27 cellular contexts compared by ENCODE assay signal in the genomic region with DNA sequence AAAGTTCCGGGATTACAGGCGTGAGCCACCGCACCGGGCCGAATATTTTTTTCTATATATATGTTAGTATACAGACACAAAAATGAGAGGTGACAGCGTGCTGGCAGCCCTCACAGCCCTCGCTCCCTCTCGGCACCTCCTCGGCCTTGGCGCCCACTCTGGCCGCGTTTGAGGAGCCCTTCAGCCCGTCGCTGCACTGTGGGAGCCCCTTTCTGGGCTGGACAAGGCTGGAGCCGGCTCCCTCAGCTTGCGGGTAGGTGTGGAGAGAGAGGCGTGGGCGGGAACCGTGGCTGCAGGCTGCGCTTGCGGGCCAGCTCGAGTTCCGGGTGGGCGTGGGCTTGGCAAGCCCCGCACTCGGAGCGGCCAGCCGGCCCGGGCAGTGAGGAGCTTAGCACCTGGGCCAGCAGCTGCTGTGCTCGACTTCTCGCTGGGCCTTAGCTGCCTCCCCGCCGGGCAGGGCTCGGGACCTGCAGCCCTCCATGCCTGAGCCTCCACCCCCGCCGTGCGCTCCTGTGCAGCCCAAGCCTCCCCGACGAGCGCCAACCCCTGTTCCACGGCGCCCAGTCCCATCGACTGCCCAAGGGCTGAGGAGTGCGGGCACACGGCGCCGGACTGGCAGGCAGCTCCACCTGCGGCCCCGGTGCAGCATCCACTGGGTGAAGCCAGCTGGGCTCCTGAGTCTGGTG. TPM values are rescaled to one million over a fixed set of nuclear protein-coding genes. Genes with fewer than 3 reads are reported as not detected.
DNase-seq lines count a peak whose midpoint lies in the region; ATAC-seq, FAIRE-seq and TF ChIP-seq lines count a peak whose summit lies in the region.
"Had no signal": no experiment of that assay in that cellular context is flagged by ENCODE, and none has a peak within 500 bp of the region (broad histone marks: within the 10 kb centered on the region; RNA-seq: fewer than 3 reads in every experiment).

No MANE protein-coding gene starts in this region.

- no peaks in the 10 kb centered on the region for H3K36me3 Mint-ChIP-seq in stimulated activated memory B cell treated with anti-CD40 and anti-IgM and Interleukin-4, amounts not matched to agents 10 μg/mL and 1 μg/mL and 100 μg/mL, for 72 hours
- no peaks in the 10 kb centered on the region for H3K36me3 Mint-ChIP-seq in mesothelial cell of epicardium
- H3K36me3 Mint-ChIP-seq: CD4-positive, alpha-beta memory T cell had no signal

- H3K27ac Mint-ChIP-seq in stimulated activated memory B cell treated with anti-CD40 and anti-IgM and Interleukin-4, amounts not matched to agents 10 μg/mL and 1 μg/mL and 100 μg/mL, for 72 hours: peak overlapping the region; percentile 80
- H3K27ac Mint-ChIP-seq in mesothelial cell of epicardium: no peak overlapping the region
- H3K27ac Mint-ChIP-seq: HFFc6 had no signal

- no peak overlapping the region for H3K4me3 Mint-ChIP-seq in stimulated activated memory B cell treated with anti-CD40 and anti-IgM and Interleukin-4, amounts not matched to agents 10 μg/mL and 1 μg/mL and 100 μg/mL, for 72 hours
- H3K4me3 Mint-ChIP-seq in mesothelial cell of epicardium: no peak overlapping the region
- H3K4me3 Mint-ChIP-seq: CD4-positive, alpha-beta memory T cell; HFFc6 had no signal

- peaks cover 0 to 4% of the 10 kb centered on the region in 2 experiments; a peak in 1 of 5 replicates for H3K27me3 ChIP-seq in K562 (ENCODE audit: control insufficient read depth in 2 of 2, insufficient read depth in 2 of 2, low read length in 2 of 2)

- no peak for TF ChIP-seq EP300 in K562 (IDR thresholded peaks at IDR 0.05; ENCODE audit: low read length)

- in situ Hi-C loops in K562 (cut with MboI): no loop called here

- ATAC-seq in K562: no peak
- ATAC-seq in stimulated activated memory B cell treated with anti-CD40 and anti-IgM and Interleukin-4, amounts not matched to agents 10 μg/mL and 1 μg/mL and 100 μg/mL, for 72 hours: no peak
- ATAC-seq: A549 had no signal

- CTCF ChIA-PET in K562 (lab: Yijun Ruan, JAX; ENCODE audit: low intra/inter-chr PET ratio): no interaction called here

- TF ChIP-seq RAD21 in K562 (CRISPR knock-in tag; conservative IDR thresholded peaks at IDR 0.05 in 1 of 2, IDR thresholded peaks at IDR 0.05 in 1 of 2): no peak

- no peak overlapping the region for H3K27ac ChIP-seq in K562 (ENCODE audit: extremely low read depth, low read depth, low read length)
- H3K27ac ChIP-seq: A549 had no signal

- DNase-seq in NCI-H146 (lab: John Stamatoyannopoulos, UW) (peak; percentile 26), NCI-H146 treated with DMSO at 0.1 percent for 48 hours (lab: John Stamatoyannopoulos, UW; ENCODE audit: unreplicated experiment) (no peak), K562 (ENCODE audit: extremely low read depth in 1 of 4, low spot score in 3 of 4) (no peak), nucleus accumbens (lab: John Stamatoyannopoulos, UW) (no peak), mesothelial cell of epicardium (ENCODE audit: low spot score in 2 of 2, unreplicated experiment in 2 of 2) (no peak), Ammon's horn (ENCODE audit: low spot score) (no peak)
- DNase-seq: 8988T; ACHN; AML-193; C1 segment of cervical spinal cord; Calu3; CD4-positive, alpha-beta memory T cell; COR-L47; DMS53; DMS79 treated with DMSO at 0.1 percent for 48 hours; GF-D8; GOT3; HFFc6 had no signal

- POLR2A ChIA-PET in K562 (lab: Yijun Ruan, JAX): interaction anchor here (0.7 to 1.5 kb wide), 3 partner anchors 9 to 16 kb away, joined by 3 to 4 read pairs (median 3); no protein-coding TSS in a partner anchor

- TF ChIP-seq POLR2A in K562 (conservative IDR thresholded peaks at IDR 0.05): no peak

- H3K9me3 Mint-ChIP-seq in stimulated activated memory B cell treated with anti-CD40 and anti-IgM and Interleukin-4, amounts not matched to agents 10 μg/mL and 1 μg/mL and 100 μg/mL, for 72 hours: no peaks in the 10 kb centered on the region
- no peaks in the 10 kb centered on the region for H3K9me3 Mint-ChIP-seq in mesothelial cell of epicardium
- H3K9me3 Mint-ChIP-seq: CD4-positive, alpha-beta memory T cell; HFFc6 had no signal

- no peak overlapping the region for H3K4me2 ChIP-seq in K562 (ENCODE audit: insufficient read depth, low read length)
- H3K4me2 ChIP-seq: A549 had no signal

- no peaks in the 10 kb centered on the region for H4K20me1 ChIP-seq in K562 (replicated peaks; ENCODE audit: control insufficient read depth, insufficient read depth, low read length)

- no peaks in the 10 kb centered on the region for H3K36me3 ChIP-seq in K562 (ENCODE audit: control insufficient read depth, insufficient read depth, low read length)
- H3K36me3 ChIP-seq: HAP-1 had no signal

- no peak for FAIRE-seq in K562 (lab: Jason Lieb, UNC)
- FAIRE-seq: A549, GM12891, GM18507, H54 had no signal

- no peak overlapping the region for H3K9ac ChIP-seq in K562 (ENCODE audit: insufficient read depth in 1 of 2, low read depth in 2 of 2, low read length in 2 of 2)

- TF ChIP-seq CTCF in K562 (IDR thresholded peaks at IDR 0.05 in 2 of 3, conservative IDR thresholded peaks at IDR 0.05 in 1 of 3; ENCODE audit: insufficient read depth in 2 of 3, low read depth in 1 of 3, low read length in 3 of 3) (no peak), mesothelial cell of epicardium (IDR thresholded peaks at IDR 0.05; ENCODE audit: unreplicated experiment) (no peak)

- no peaks in the 10 kb centered on the region for H3K9me3 ChIP-seq in K562 (replicated peaks; ENCODE audit: control insufficient read depth, insufficient read depth, low read depth, low read length)
- H3K9me3 ChIP-seq: A549, HAP-1 had no signal

- WGBS in K562 (ENCODE audit: insufficient coverage, low coverage, missing lambda C conversion rate): 82% methylated on average over 38 of the region's 49 CpGs

- no peaks in the 10 kb centered on the region for H3K79me2 ChIP-seq in K562 (ENCODE audit: control insufficient read depth, insufficient read depth, low read length)

- no peaks in the 10 kb centered on the region for H3K27me3 Mint-ChIP-seq in stimulated activated memory B cell treated with anti-CD40 and anti-IgM and Interleukin-4, amounts not matched to agents 10 μg/mL and 1 μg/mL and 100 μg/mL, for 72 hours
- peaks cover 2% of the 10 kb centered on the region for H3K27me3 Mint-ChIP-seq in mesothelial cell of epicardium (ENCODE audit: low read depth)

- H2AFZ ChIP-seq in K562 (ENCODE audit: low read depth, low read length): no peak overlapping the region

- intact Hi-C loops in K562 (cut with micrococcal nuclease): no loop called here

- no peaks in the 10 kb centered on the region for H3K9me1 ChIP-seq in K562 (ENCODE audit: control insufficient read depth, insufficient read depth, low read length)

- H3K4me1 Mint-ChIP-seq in stimulated activated memory B cell treated with anti-CD40 and anti-IgM and Interleukin-4, amounts not matched to agents 10 μg/mL and 1 μg/mL and 100 μg/mL, for 72 hours: peaks cover 35% of the 10 kb centered on the region
- peaks cover 2% of the 10 kb centered on the region for H3K4me1 Mint-ChIP-seq in mesothelial cell of epicardium

- BruUV-seq in K562 (replicated peaks; lab: Mats Ljungman, UMichigan): no TSS peak

- no peak overlapping the region for H3K4me3 ChIP-seq in K562
- H3K4me3 ChIP-seq: A549, HAP-1 had no signal

- peaks cover 14 to 27% of the 10 kb centered on the region in 2 experiments for H3K4me1 ChIP-seq in K562 (replicated peaks in 1 of 2; ENCODE audit: control insufficient read depth in 2 of 2, insufficient read depth in 2 of 2, low read length in 2 of 2)
- H3K4me1 ChIP-seq: HAP-1 had no signal

RNA-seq across cellular contexts. Expression of a gene that starts 1.9 kb away (rescaled TPM):
- not detected in 2 replicates for total RNA-seq in K562 (2011; cell fraction: chromatin; rRNA removed; ENCODE audit: low replicate concordance)
- not detected in 2 replicates for total RNA-seq in K562 (2011; cell fraction: nucleolus; rRNA removed)
- not detected in 2 replicates for total RNA-seq in K562 (2011; cell fraction: nucleoplasm; rRNA removed)
- not detected in 2 replicates for total RNA-seq in K562 (2014; rRNA removed)
- total RNA-seq in K562 (2014; rRNA removed; fragmentation: Illumina TruSeq; extraction: Trizol): not detected in 2 replicates
- not detected in 2 replicates for total RNA-seq in K562 (2015; rRNA removed; fragmentation: Illumina TruSeq; extraction: Trizol)
- not detected in 2 replicates for total RNA-seq in K562 (2021)
- polyA plus RNA-seq in K562 (2011; rRNA removed): not detected in 2 replicates
- 0.06 TPM in 1 of 2 replicates, not detected in the other for polyA plus RNA-seq in K562 (2011; cell fraction: cytosol; rRNA removed)
- 0.07 TPM in 1 of 2 replicates, not detected in the other for polyA plus RNA-seq in K562 (2011; cell fraction: nucleus; rRNA removed)
- polyA plus RNA-seq in K562 (2012): not detected in 2 replicates
- not detected in 2 replicates for polyA plus RNA-seq in K562 (2014; fragmentation: Illumina TruSeq; extraction: Trizol)
- not detected for polyA plus RNA-seq in K562 (2014; fragmentation: Nextera tagmentation; extraction: Ambion mirVana)
- polyA plus RNA-seq in K562 (2014; rRNA removed): not detected in 2 replicates
- not detected in 2 replicates for polyA minus RNA-seq in K562 (2011; rRNA and poly(A)+ RNA removed)
- not detected in 2 replicates for polyA minus RNA-seq in K562 (2011; cell fraction: cytosol; rRNA and poly(A)+ RNA removed)
- polyA minus RNA-seq in K562 (2011; cell fraction: nucleus; rRNA and poly(A)+ RNA removed): not detected in 2 replicates
- total RNA-seq in mesothelial cell of epicardium: not detected in 3 replicates
- total RNA-seq: Calu3, Daoy, G401, HFFc6 had no signal
- polyA plus RNA-seq: A549; BJ; CD4-positive, alpha-beta memory T cell had no signal

RNA-seq across cellular contexts. Expression of a gene that starts 13.7 kb away (rescaled TPM):
- total RNA-seq in K562 (2011; cell fraction: chromatin; rRNA removed; ENCODE audit: low replicate concordance): 178 and 539 TPM in 2 replicates
- 265 and 279 TPM in 2 replicates for total RNA-seq in K562 (2011; cell fraction: nucleolus; rRNA removed)
- 167 and 175 TPM in 2 replicates for total RNA-seq in K562 (2011; cell fraction: nucleoplasm; rRNA removed)
- total RNA-seq in K562 (2014; rRNA removed) (15.0 and 16.9 TPM in 2 replicates), K562 (2014; rRNA removed; fragmentation: Illumina TruSeq; extraction: Trizol) (9.9 and 10.0 TPM in 2 replicates), K562 (2015; rRNA removed; fragmentation: Illumina TruSeq; extraction: Trizol) (10.4 and 11.6 TPM in 2 replicates), K562 (2021) (32.8 and 43.5 TPM in 2 replicates), mesothelial cell of epicardium (129 to 155 TPM (median 140 TPM) in 3 replicates)
- polyA plus RNA-seq in K562 (2011; rRNA removed) (22.9 and 48.4 TPM in 2 replicates), K562 (2014; fragmentation: Illumina TruSeq; extraction: Trizol) (24.1 and 30.0 TPM in 2 replicates), K562 (2014; fragmentation: Nextera tagmentation; extraction: Ambion mirVana) (1 to 10 TPM in 1 of 2 experiments, under 1 TPM in 1; 0.75 to 1.8 TPM), K562 (2014; rRNA removed) (25.1 and 32.7 TPM in 2 replicates)
- polyA plus RNA-seq in K562 (2011; cell fraction: cytosol; rRNA removed): 30.2 and 36.7 TPM in 2 replicates
- polyA plus RNA-seq in K562 (2011; cell fraction: nucleus; rRNA removed): 238 and 295 TPM in 2 replicates
- polyA plus RNA-seq in K562 (2012): 24.3 and 29.4 TPM in 2 replicates
- polyA minus RNA-seq in K562 (2011; rRNA and poly(A)+ RNA removed): 24.9 and 34.3 TPM in 2 replicates
- polyA minus RNA-seq in K562 (2011; cell fraction: cytosol; rRNA and poly(A)+ RNA removed): 24.5 and 42.6 TPM in 2 replicates
- 67.9 and 90.5 TPM in 2 replicates for polyA minus RNA-seq in K562 (2011; cell fraction: nucleus; rRNA and poly(A)+ RNA removed)

RNA-seq across cellular contexts. Expression of a gene that starts 17.1 kb away (rescaled TPM):
- 2.4 and 7.0 TPM in 2 replicates for total RNA-seq in K562 (2011; cell fraction: chromatin; rRNA removed; ENCODE audit: low replicate concordance)
- total RNA-seq in K562 (2011; cell fraction: nucleolus; rRNA removed): 3.7 and 4.3 TPM in 2 replicates
- 3.2 and 4.1 TPM in 2 replicates for total RNA-seq in K562 (2011; cell fraction: nucleoplasm; rRNA removed)
- total RNA-seq in K562 (2014; rRNA removed) (0.14 and 1.3 TPM in 2 replicates), K562 (2014; rRNA removed; fragmentation: Illumina TruSeq; extraction: Trizol) (0.18 and 0.35 TPM in 2 replicates), K562 (2015; rRNA removed; fragmentation: Illumina TruSeq; extraction: Trizol) (0.49 and 0.76 TPM in 2 replicates), K562 (2021) (0.85 and 1.2 TPM in 2 replicates), mesothelial cell of epicardium (not detected in 3 replicates)
- polyA plus RNA-seq in K562 (2011; rRNA removed) (0.81 and 1.6 TPM in 2 replicates), K562 (2014; fragmentation: Illumina TruSeq; extraction: Trizol) (0.70 and 1.00 TPM in 2 replicates), K562 (2014; fragmentation: Nextera tagmentation; extraction: Ambion mirVana) (under 1 TPM; 0.24 to 0.38 TPM), K562 (2014; rRNA removed) (0.36 and 0.81 TPM in 2 replicates)
- 1.5 and 3.0 TPM in 2 replicates for polyA plus RNA-seq in K562 (2011; cell fraction: cytosol; rRNA removed)
- polyA plus RNA-seq in K562 (2011; cell fraction: nucleus; rRNA removed): 3.3 and 4.5 TPM in 2 replicates
- polyA plus RNA-seq in K562 (2012): 1.7 and 6.2 TPM in 2 replicates
- 0.95 and 1.2 TPM in 2 replicates for polyA minus RNA-seq in K562 (2011; rRNA and poly(A)+ RNA removed)
- polyA minus RNA-seq in K562 (2011; cell fraction: cytosol; rRNA and poly(A)+ RNA removed): not detected in 2 replicates
- polyA minus RNA-seq in K562 (2011; cell fraction: nucleus; rRNA and poly(A)+ RNA removed): 1.1 and 2.0 TPM in 2 replicates
- total RNA-seq: Calu3, Daoy, HFFc6 had no signal
- polyA plus RNA-seq: A549 had no signal

RNA-seq across cellular contexts. Expression of a gene that starts 33.6 kb away (rescaled TPM):
- total RNA-seq in K562 (2011; cell fraction: chromatin; rRNA removed; ENCODE audit: low replicate concordance): not detected in 2 replicates
- total RNA-seq in K562 (2011; cell fraction: nucleolus; rRNA removed): not detected in 2 replicates
- total RNA-seq in K562 (2011; cell fraction: nucleoplasm; rRNA removed): not detected in 2 replicates
- total RNA-seq in K562 (2014; rRNA removed) (not detected in 2 replicates), K562 (2014; rRNA removed; fragmentation: Illumina TruSeq; extraction: Trizol) (not detected in 2 replicates), K562 (2015; rRNA removed; fragmentation: Illumina TruSeq; extraction: Trizol) (not detected in 2 replicates), K562 (2021) (not detected in 2 replicates), mesothelial cell of epicardium (not detected in 3 replicates)
- polyA plus RNA-seq in K562 (2011; rRNA removed) (not detected in 2 replicates), K562 (2014; fragmentation: Illumina TruSeq; extraction: Trizol) (not detected in 2 replicates), K562 (2014; fragmentation: Nextera tagmentation; extraction: Ambion mirVana) (not detected), K562 (2014; rRNA removed) (not detected in 2 replicates)
- polyA plus RNA-seq in K562 (2011; cell fraction: cytosol; rRNA removed): not detected in 2 replicates
- not detected in 2 replicates for polyA plus RNA-seq in K562 (2011; cell fraction: nucleus; rRNA removed)
- 0.07 TPM in 1 of 2 replicates, not detected in the other for polyA plus RNA-seq in K562 (2012)
- not detected in 2 replicates for polyA minus RNA-seq in K562 (2011; rRNA and poly(A)+ RNA removed)
- polyA minus RNA-seq in K562 (2011; cell fraction: cytosol; rRNA and poly(A)+ RNA removed): not detected in 2 replicates
- polyA minus RNA-seq in K562 (2011; cell fraction: nucleus; rRNA and poly(A)+ RNA removed): not detected in 2 replicates
- total RNA-seq: Calu3; CD4-positive, alpha-beta memory T cell; Daoy; G401; HFFc6 had no signal
- polyA plus RNA-seq: A549; BJ; CD4-positive, alpha-beta memory T cell had no signal

RNA-seq across cellular contexts. Expression of a gene that starts 38.2 kb away (rescaled TPM):
- 40.9 and 121 TPM in 2 replicates for total RNA-seq in K562 (2011; cell fraction: chromatin; rRNA removed; ENCODE audit: low replicate concordance)
- total RNA-seq in K562 (2011; cell fraction: nucleolus; rRNA removed): 59.7 and 75.9 TPM in 2 replicates
- total RNA-seq in K562 (2011; cell fraction: nucleoplasm; rRNA removed): 41.1 and 47.6 TPM in 2 replicates
- 6.8 and 9.0 TPM in 2 replicates for total RNA-seq in K562 (2014; rRNA removed)
- total RNA-seq in K562 (2014; rRNA removed; fragmentation: Illumina TruSeq; extraction: Trizol): 3.0 and 3.2 TPM in 2 replicates
- total RNA-seq in K562 (2015; rRNA removed; fragmentation: Illumina TruSeq; extraction: Trizol): 4.1 and 4.5 TPM in 2 replicates
- total RNA-seq in K562 (2021): 14.2 and 21.0 TPM in 2 replicates
- polyA plus RNA-seq in K562 (2011; rRNA removed): 6.7 and 14.9 TPM in 2 replicates
- polyA plus RNA-seq in K562 (2011; cell fraction: cytosol; rRNA removed): 9.5 and 10.8 TPM in 2 replicates
- 72.6 and 86.1 TPM in 2 replicates for polyA plus RNA-seq in K562 (2011; cell fraction: nucleus; rRNA removed)
- polyA plus RNA-seq in K562 (2012): 14.1 and 15.5 TPM in 2 replicates
- 5.0 and 5.6 TPM in 2 replicates for polyA plus RNA-seq in K562 (2014; fragmentation: Illumina TruSeq; extraction: Trizol)
- under 1 TPM; 0.46 to 0.94 TPM for polyA plus RNA-seq in K562 (2014; fragmentation: Nextera tagmentation; extraction: Ambion mirVana)
- polyA plus RNA-seq in K562 (2014; rRNA removed): 7.6 and 14.9 TPM in 2 replicates
- 1.5 and 2.2 TPM in 2 replicates for polyA minus RNA-seq in K562 (2011; rRNA and poly(A)+ RNA removed)
- polyA minus RNA-seq in K562 (2011; cell fraction: cytosol; rRNA and poly(A)+ RNA removed): 2.3 and 6.2 TPM in 2 replicates
- 8.9 and 10.0 TPM in 2 replicates for polyA minus RNA-seq in K562 (2011; cell fraction: nucleus; rRNA and poly(A)+ RNA removed)
- 68.5 to 73.8 TPM (median 68.8 TPM) in 3 replicates for total RNA-seq in mesothelial cell of epicardium
